ENCODE assay signal across 1 cellular context in genomic region chr20:38825901-38826625, GRCh38.
TF ChIP-seq lines count a peak whose summit lies in the region.

No MANE protein-coding gene starts in this region.

TF ChIP-seq in HEK293, 187 proteins besides CTCF, POLR2A, EP300 and RAD21 (continued from another document):
- no peak for TF ChIP-seq ZNF280D (tag by site-specific recombination; IDR thresholded peaks at IDR 0.05)
- TF ChIP-seq ZNF792 (tag by site-specific recombination; IDR thresholded peaks at IDR 0.05): no peak
- no peak for TF ChIP-seq ZBTB44 (tag by site-specific recombination; IDR thresholded peaks at IDR 0.05)
- TF ChIP-seq ZNF114 (tag by site-specific recombination; IDR thresholded peaks at IDR 0.05): no peak
- peak; percentile 95 for TF ChIP-seq OSR2 (tag by site-specific recombination; IDR thresholded peaks at IDR 0.05)
- peak; percentile 71 for TF ChIP-seq PATZ1 (tag by site-specific recombination; IDR thresholded peaks at IDR 0.05)
- no peak for TF ChIP-seq ZNF133 (tag by site-specific recombination; IDR thresholded peaks at IDR 0.05)
- no peak for TF ChIP-seq ZNF350 (tag by site-specific recombination; IDR thresholded peaks at IDR 0.05)
- peak; percentile 77; the same call in 1 of the 2 replicates for TF ChIP-seq TCF7L2 (IDR thresholded peaks at IDR 0.05; ENCODE audit: borderline replicate concordance, low read depth, low read length)
- no peak for TF ChIP-seq ZNF785 (tag by site-specific recombination; IDR thresholded peaks at IDR 0.05)
- TF ChIP-seq ZNF433 (tag by site-specific recombination; IDR thresholded peaks at IDR 0.05; ENCODE audit: low read depth): no peak
- TF ChIP-seq ZSCAN30 (tag by site-specific recombination; IDR thresholded peaks at IDR 0.05): no peak
- TF ChIP-seq ZNF10 (tag by site-specific recombination; IDR thresholded peaks at IDR 0.05): no peak
- TF ChIP-seq ZIC2 (tag by site-specific recombination; IDR thresholded peaks at IDR 0.05): peak; percentile 88
- TF ChIP-seq IKZF3 (tag by site-specific recombination; IDR thresholded peaks at IDR 0.05): peak; percentile 92
- no peak for TF ChIP-seq ZFP41 (tag by site-specific recombination; IDR thresholded peaks at IDR 0.05; ENCODE audit: borderline replicate concordance)
- TF ChIP-seq PRDM4 (tag by site-specific recombination; IDR thresholded peaks at IDR 0.05): peak; percentile 87
- TF ChIP-seq BCL6B (tag by site-specific recombination; IDR thresholded peaks at IDR 0.05): no peak
- no peak for TF ChIP-seq MYNN (tag by site-specific recombination; IDR thresholded peaks at IDR 0.05; ENCODE audit: borderline replicate concordance)
- TF ChIP-seq ZBTB10 (tag by site-specific recombination; IDR thresholded peaks at IDR 0.05): no peak
- TF ChIP-seq GLI4 (tag by site-specific recombination; IDR thresholded peaks at IDR 0.05): no peak
- TF ChIP-seq RBAK (tag by site-specific recombination; IDR thresholded peaks at IDR 0.05): no peak
- TF ChIP-seq ZNF529 (tag by site-specific recombination; IDR thresholded peaks at IDR 0.05; ENCODE audit: insufficient replicate concordance): no peak
- peak; percentile 99 for TF ChIP-seq SCRT2 (tag by site-specific recombination; IDR thresholded peaks at IDR 0.05)
- no peak for TF ChIP-seq ZNF174 (tag by site-specific recombination; IDR thresholded peaks at IDR 0.05)
- no peak for TF ChIP-seq ZSCAN16 (tag by site-specific recombination; IDR thresholded peaks at IDR 0.05)
- TF ChIP-seq ZNF704 (tag by site-specific recombination; IDR thresholded peaks at IDR 0.05): no peak
- TF ChIP-seq ZNF211 (tag by site-specific recombination; IDR thresholded peaks at IDR 0.05; ENCODE audit: low read depth): no peak
- no peak for TF ChIP-seq ZSCAN5A (tag by site-specific recombination; IDR thresholded peaks at IDR 0.05)
- peak; percentile 89 for TF ChIP-seq ZNF629 (tag by site-specific recombination; IDR thresholded peaks at IDR 0.05)
- TF ChIP-seq PRDM1 (tag by site-specific recombination; IDR thresholded peaks at IDR 0.05): peak; percentile 65; the same call in 1 of the 2 replicates
- no peak for TF ChIP-seq ELK4 (IDR thresholded peaks at IDR 0.05; ENCODE audit: borderline replicate concordance, low read depth, low read length)
- TF ChIP-seq ZSCAN23 (tag by site-specific recombination; IDR thresholded peaks at IDR 0.05): no peak
- no peak for TF ChIP-seq ZNF155 (tag by site-specific recombination; IDR thresholded peaks at IDR 0.05)
- TF ChIP-seq ZNF510 (tag by site-specific recombination; IDR thresholded peaks at IDR 0.05; ENCODE audit: insufficient replicate concordance): no peak
- no peak for TF ChIP-seq SALL2 (tag by site-specific recombination; IDR thresholded peaks at IDR 0.05; ENCODE audit: borderline replicate concordance)
- TF ChIP-seq ZNF658 (tag by site-specific recombination; IDR thresholded peaks at IDR 0.05): no peak
- peak; percentile 55; the same call in 1 of the 2 replicates for TF ChIP-seq ZNF394 (tag by site-specific recombination; IDR thresholded peaks at IDR 0.05; ENCODE audit: borderline replicate concordance)
- TF ChIP-seq ZNF239 (tag by site-specific recombination; IDR thresholded peaks at IDR 0.05): no peak
- no peak for TF ChIP-seq ZNF311 (tag by site-specific recombination; IDR thresholded peaks at IDR 0.05; ENCODE audit: borderline replicate concordance)
- no peak for TF ChIP-seq ZNF24 (tag by site-specific recombination; IDR thresholded peaks at IDR 0.05)
- no peak for TF ChIP-seq KLF7 (tag by site-specific recombination; IDR thresholded peaks at IDR 0.05; ENCODE audit: borderline replicate concordance)
- no peak for TF ChIP-seq ZFP37 (tag by site-specific recombination; IDR thresholded peaks at IDR 0.05)
